Comparison of ENCODE assay signal across 1 cellular context in the genomic region with DNA sequence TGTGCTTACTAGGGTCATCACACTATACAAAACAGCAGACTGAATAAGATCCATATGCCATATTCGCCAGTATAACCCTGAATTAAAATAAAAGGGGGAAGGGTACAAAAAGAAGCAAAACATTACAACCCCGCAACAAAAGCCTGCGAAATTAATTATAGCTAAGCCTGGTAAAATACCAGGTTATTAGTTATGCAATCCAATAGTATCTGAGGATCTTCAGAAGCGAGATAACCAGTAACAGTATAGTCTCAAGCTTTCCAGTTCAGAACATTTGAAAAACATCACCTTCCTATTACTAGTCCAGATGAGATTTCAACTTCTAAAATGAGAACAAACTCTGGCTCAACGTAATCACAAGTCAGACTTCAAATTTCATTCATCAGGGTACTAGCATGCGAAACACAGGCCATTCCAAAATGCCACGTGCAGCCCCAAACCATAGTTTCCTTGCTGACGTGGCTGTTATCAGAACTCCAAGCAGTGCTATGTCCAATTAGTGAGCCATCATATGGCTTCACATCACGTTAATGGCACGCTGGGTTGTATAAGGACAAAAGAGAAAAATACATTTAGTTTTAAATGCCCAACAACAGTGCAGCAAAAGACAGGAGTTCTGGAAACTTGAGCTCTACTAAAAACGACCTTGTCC.
TF ChIP-seq lines count a peak whose summit lies in the region.

No MANE protein-coding gene starts in this region.

TF ChIP-seq in K562, 482 proteins besides CTCF, POLR2A, EP300 and RAD21 (continued from another document and continues in another):
- TF ChIP-seq, protein P1, sequence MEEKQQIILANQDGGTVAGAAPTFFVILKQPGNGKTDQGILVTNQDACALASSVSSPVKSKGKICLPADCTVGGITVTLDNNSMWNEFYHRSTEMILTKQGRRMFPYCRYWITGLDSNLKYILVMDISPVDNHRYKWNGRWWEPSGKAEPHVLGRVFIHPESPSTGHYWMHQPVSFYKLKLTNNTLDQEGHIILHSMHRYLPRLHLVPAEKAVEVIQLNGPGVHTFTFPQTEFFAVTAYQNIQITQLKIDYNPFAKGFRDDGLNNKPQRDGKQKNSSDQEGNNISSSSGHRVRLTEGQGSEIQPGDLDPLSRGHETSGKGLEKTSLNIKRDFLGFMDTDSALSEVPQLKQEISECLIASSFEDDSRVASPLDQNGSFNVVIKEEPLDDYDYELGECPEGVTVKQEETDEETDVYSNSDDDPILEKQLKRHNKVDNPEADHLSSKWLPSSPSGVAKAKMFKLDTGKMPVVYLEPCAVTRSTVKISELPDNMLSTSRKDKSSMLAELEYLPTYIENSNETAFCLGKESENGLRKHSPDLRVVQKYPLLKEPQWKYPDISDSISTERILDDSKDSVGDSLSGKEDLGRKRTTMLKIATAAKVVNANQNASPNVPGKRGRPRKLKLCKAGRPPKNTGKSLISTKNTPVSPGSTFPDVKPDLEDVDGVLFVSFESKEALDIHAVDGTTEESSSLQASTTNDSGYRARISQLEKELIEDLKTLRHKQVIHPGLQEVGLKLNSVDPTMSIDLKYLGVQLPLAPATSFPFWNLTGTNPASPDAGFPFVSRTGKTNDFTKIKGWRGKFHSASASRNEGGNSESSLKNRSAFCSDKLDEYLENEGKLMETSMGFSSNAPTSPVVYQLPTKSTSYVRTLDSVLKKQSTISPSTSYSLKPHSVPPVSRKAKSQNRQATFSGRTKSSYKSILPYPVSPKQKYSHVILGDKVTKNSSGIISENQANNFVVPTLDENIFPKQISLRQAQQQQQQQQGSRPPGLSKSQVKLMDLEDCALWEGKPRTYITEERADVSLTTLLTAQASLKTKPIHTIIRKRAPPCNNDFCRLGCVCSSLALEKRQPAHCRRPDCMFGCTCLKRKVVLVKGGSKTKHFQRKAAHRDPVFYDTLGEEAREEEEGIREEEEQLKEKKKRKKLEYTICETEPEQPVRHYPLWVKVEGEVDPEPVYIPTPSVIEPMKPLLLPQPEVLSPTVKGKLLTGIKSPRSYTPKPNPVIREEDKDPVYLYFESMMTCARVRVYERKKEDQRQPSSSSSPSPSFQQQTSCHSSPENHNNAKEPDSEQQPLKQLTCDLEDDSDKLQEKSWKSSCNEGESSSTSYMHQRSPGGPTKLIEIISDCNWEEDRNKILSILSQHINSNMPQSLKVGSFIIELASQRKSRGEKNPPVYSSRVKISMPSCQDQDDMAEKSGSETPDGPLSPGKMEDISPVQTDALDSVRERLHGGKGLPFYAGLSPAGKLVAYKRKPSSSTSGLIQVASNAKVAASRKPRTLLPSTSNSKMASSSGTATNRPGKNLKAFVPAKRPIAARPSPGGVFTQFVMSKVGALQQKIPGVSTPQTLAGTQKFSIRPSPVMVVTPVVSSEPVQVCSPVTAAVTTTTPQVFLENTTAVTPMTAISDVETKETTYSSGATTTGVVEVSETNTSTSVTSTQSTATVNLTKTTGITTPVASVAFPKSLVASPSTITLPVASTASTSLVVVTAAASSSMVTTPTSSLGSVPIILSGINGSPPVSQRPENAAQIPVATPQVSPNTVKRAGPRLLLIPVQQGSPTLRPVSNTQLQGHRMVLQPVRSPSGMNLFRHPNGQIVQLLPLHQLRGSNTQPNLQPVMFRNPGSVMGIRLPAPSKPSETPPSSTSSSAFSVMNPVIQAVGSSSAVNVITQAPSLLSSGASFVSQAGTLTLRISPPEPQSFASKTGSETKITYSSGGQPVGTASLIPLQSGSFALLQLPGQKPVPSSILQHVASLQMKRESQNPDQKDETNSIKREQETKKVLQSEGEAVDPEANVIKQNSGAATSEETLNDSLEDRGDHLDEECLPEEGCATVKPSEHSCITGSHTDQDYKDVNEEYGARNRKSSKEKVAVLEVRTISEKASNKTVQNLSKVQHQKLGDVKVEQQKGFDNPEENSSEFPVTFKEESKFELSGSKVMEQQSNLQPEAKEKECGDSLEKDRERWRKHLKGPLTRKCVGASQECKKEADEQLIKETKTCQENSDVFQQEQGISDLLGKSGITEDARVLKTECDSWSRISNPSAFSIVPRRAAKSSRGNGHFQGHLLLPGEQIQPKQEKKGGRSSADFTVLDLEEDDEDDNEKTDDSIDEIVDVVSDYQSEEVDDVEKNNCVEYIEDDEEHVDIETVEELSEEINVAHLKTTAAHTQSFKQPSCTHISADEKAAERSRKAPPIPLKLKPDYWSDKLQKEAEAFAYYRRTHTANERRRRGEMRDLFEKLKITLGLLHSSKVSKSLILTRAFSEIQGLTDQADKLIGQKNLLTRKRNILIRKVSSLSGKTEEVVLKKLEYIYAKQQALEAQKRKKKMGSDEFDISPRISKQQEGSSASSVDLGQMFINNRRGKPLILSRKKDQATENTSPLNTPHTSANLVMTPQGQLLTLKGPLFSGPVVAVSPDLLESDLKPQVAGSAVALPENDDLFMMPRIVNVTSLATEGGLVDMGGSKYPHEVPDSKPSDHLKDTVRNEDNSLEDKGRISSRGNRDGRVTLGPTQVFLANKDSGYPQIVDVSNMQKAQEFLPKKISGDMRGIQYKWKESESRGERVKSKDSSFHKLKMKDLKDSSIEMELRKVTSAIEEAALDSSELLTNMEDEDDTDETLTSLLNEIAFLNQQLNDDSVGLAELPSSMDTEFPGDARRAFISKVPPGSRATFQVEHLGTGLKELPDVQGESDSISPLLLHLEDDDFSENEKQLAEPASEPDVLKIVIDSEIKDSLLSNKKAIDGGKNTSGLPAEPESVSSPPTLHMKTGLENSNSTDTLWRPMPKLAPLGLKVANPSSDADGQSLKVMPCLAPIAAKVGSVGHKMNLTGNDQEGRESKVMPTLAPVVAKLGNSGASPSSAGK (IDR thresholded peaks at IDR 0.05), result peak; percentile 95
- TF ChIP-seq SAP30 (IDR thresholded peaks at IDR 0.05; ENCODE audit: borderline replicate concordance, insufficient read depth, low read depth, low read length, poor library complexity, severe bottlenecking) (peak; percentile 57), TAF7 (tag; IDR thresholded peaks at IDR 0.05) (no peak), MAFG (tag; conservative IDR thresholded peaks at IDR 0.05) (peak; percentile 56), POU5F1 (IDR thresholded peaks at IDR 0.05; ENCODE audit: borderline replicate concordance, low read depth, low read length, partially characterized antibody) (no peak), JUND (IDR thresholded peaks at IDR 0.05; ENCODE audit: borderline replicate concordance, low read depth, low read length) (peak; percentile 18; the same call in 1 of the 2 replicates), JUND (tag; IDR thresholded peaks at IDR 0.05; ENCODE audit: borderline replicate concordance, low read depth, low read length) (no peak; the same call in 2 of the 3 replicates), TOE1 (IDR thresholded peaks at IDR 0.05; ENCODE audit: borderline replicate concordance) (0 out of 2 replicates have a peak, but pooled peaks have one; percentile 32), TOE1 (CRISPR knock-in tag; IDR thresholded peaks at IDR 0.05; ENCODE audit: borderline replicate concordance, low read depth) (no peak), ETV5 (CRISPR knock-in tag; IDR thresholded peaks at IDR 0.05; ENCODE audit: low read depth) (peak; percentile 24; the same call in 1 of the 2 replicates), NFRKB (IDR thresholded peaks at IDR 0.05; ENCODE audit: low read depth) (peak; percentile 57), ZBTB12 (CRISPR knock-in tag; IDR thresholded peaks at IDR 0.05) (peak; percentile 39; the same call in 1 of the 2 replicates), MXI1 (IDR thresholded peaks at IDR 0.05; ENCODE audit: low read depth, low read length) (0 out of 2 replicates have a peak, but pooled peaks have one; percentile 46), POLR2AphosphoS5 (IDR thresholded peaks at IDR 0.05; ENCODE audit: control insufficient read depth, insufficient read depth, low read depth, low read length) (peak; percentile 61; the same call in 1 of the 2 replicates), USF1 (CRISPR knock-in tag; IDR thresholded peaks at IDR 0.05) (peak; percentile 56; the same call in 1 of the 2 replicates), ZNF717 (CRISPR knock-in tag; IDR thresholded peaks at IDR 0.05) (no peak), NKRF (IDR thresholded peaks at IDR 0.05; ENCODE audit: borderline replicate concordance) (peak; percentile 84; the same call in 1 of the 2 replicates), TCF7 (IDR thresholded peaks at IDR 0.05; ENCODE audit: borderline replicate concordance) (no peak), NR4A1 (CRISPR knock-in tag; IDR thresholded peaks at IDR 0.05) (no peak), NR4A1 (tag; IDR thresholded peaks at IDR 0.05) (0 out of 2 replicates have a peak, but pooled peaks have one; percentile 43), CREB3L1 (IDR thresholded peaks at IDR 0.05; ENCODE audit: borderline replicate concordance, low read depth) (peak; percentile 98), L3MBTL2 (IDR thresholded peaks at IDR 0.05) (peak; percentile 94), LCOR (CRISPR knock-in tag; IDR thresholded peaks at IDR 0.05) (peak; percentile 26; the same call in 1 of the 2 replicates), HBP1 (CRISPR knock-in tag; IDR thresholded peaks at IDR 0.05) (0 out of 2 replicates have a peak, but pooled peaks have one; percentile 12), MAFK (IDR thresholded peaks at IDR 0.05; ENCODE audit: low read length) (peak; percentile 56), SMARCE1 (IDR thresholded peaks at IDR 0.05) (0 out of 2 replicates have a peak, but pooled peaks have one; percentile 27), CEBPB (tag; IDR thresholded peaks at IDR 0.05) (peak; percentile 80), NUFIP1 (IDR thresholded peaks at IDR 0.05; ENCODE audit: partially characterized antibody) (peak; percentile 83), EP400 (IDR thresholded peaks at IDR 0.05) (peak; percentile 90), ATF1 (CRISPR knock-in tag; IDR thresholded peaks at IDR 0.05) (no peak), ATF1 (tag; IDR thresholded peaks at IDR 0.05) (peak; percentile 78)
- TF ChIP-seq, protein P2, sequence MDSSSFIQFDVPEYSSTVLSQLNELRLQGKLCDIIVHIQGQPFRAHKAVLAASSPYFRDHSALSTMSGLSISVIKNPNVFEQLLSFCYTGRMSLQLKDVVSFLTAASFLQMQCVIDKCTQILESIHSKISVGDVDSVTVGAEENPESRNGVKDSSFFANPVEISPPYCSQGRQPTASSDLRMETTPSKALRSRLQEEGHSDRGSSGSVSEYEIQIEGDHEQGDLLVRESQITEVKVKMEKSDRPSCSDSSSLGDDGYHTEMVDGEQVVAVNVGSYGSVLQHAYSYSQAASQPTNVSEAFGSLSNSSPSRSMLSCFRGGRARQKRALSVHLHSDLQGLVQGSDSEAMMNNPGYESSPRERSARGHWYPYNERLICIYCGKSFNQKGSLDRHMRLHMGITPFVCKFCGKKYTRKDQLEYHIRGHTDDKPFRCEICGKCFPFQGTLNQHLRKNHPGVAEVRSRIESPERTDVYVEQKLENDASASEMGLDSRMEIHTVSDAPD (CRISPR knock-in tag; IDR thresholded peaks at IDR 0.05), result no peak
- TF ChIP-seq, protein P3, sequence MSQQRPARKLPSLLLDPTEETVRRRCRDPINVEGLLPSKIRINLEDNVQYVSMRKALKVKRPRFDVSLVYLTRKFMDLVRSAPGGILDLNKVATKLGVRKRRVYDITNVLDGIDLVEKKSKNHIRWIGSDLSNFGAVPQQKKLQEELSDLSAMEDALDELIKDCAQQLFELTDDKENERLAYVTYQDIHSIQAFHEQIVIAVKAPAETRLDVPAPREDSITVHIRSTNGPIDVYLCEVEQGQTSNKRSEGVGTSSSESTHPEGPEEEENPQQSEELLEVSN (IDR thresholded peaks at IDR 0.05; ENCODE audit: borderline replicate concordance in 1 of 2, extremely low read depth in 1 of 2, insufficient read depth in 1 of 2, insufficient read length in 1 of 2, low read depth in 1 of 2, low read length in 1 of 2, poor library complexity in 1 of 2, severe bottlenecking in 1 of 2), result peak; percentile 72 to 80
